15 cellular contexts compared by ENCODE assay signal in genomic region chr7:103870664-103871063, GRCh38.
DNase-seq lines count a peak whose midpoint lies in the region; ATAC-seq, FAIRE-seq and TF ChIP-seq lines count a peak whose summit lies in the region.
"Had no signal": no experiment of that assay in that cellular context is flagged by ENCODE, and none has a peak within 500 bp of the region (broad histone marks: within the 10 kb centered on the region; RNA-seq: fewer than 3 reads in every experiment).

No MANE protein-coding gene starts in this region.

- in situ Hi-C loops in HepG2 (cut with HindIII; ENCODE audit: extremely low pct_ligation_motif_present, low pct_unique_long_range_greater_than_20kb), result no loop called here

- POLR2A ChIA-PET in HepG2 (lab: Yijun Ruan, JAX), result no interaction called here

- CTCF ChIA-PET in HepG2 (lab: Yijun Ruan, JAX; ENCODE audit: low intra/inter-chr PET ratio, low total read pairs), result no interaction called here

- H3K4me3 ChIP-seq in HepG2 (replicated peaks in 1 of 3; ENCODE audit: insufficient read depth in 1 of 3, low read depth in 2 of 3, low read length in 3 of 3) (no peak overlapping the region), right lobe of liver (no peak overlapping the region), adrenal gland (no peak overlapping the region)

- H3K4me1 ChIP-seq in HepG2 (ENCODE audit: insufficient read depth, low read length), result peaks cover 22% of the 10 kb centered on the region
- peaks cover 0 to 6% (median 2%) of the 10 kb centered on the region in 4 donors for H3K4me1 ChIP-seq in right lobe of liver
- no peaks in the 10 kb centered on the region for H3K4me1 ChIP-seq in adrenal gland (replicated peaks in 1 of 2)

- H3K27ac ChIP-seq in HepG2 (ENCODE audit: extremely low read length, insufficient read depth, low read length) (no peak overlapping the region), right lobe of liver (no peak overlapping the region), adrenal gland (no peak overlapping the region)

- TF ChIP-seq RAD21 in HepG2 (CRISPR knock-in tag; IDR thresholded peaks at IDR 0.05), result no peak

- no peak overlapping the region for H2AFZ ChIP-seq in HepG2 (ENCODE audit: low read length)

- peak; percentile 30 to 82 for DNase-seq in NCI-H2081 (lab: John Stamatoyannopoulos, UW)
- no peak for DNase-seq in NCI-H2081 treated with DMSO at 0.1 percent for 48 hours (lab: John Stamatoyannopoulos, UW)
- DNase-seq in HepG2 (ENCODE audit: low spot score), result no peak
- DNase-seq in right lobe of liver, result no peak
- DNase-seq in NCI-H345 treated with DMSO at 0.1 percent for 48 hours (lab: John Stamatoyannopoulos, UW; ENCODE audit: unreplicated experiment), result peak; percentile 89
- DNase-seq in adrenal gland, result no peak
- DNase-seq: CD4-positive, alpha-beta T cell; DND-41; GDM1; GOT3; H9; HFFc6 had no signal

- H3K4me2 ChIP-seq in HepG2 (ENCODE audit: low read depth, low read length), result no peak overlapping the region

- no peak for TF ChIP-seq CTCF in HepG2 (CRISPR knock-in tag; IDR thresholded peaks at IDR 0.05)
- no peak for TF ChIP-seq CTCF in right lobe of liver (IDR thresholded peaks at IDR 0.05)
- no peak for TF ChIP-seq CTCF in adrenal gland (IDR thresholded peaks at IDR 0.05)

- no peak for TF ChIP-seq EP300 in HepG2 (IDR thresholded peaks at IDR 0.05; ENCODE audit: low read depth in 2 of 2, low read length in 2 of 2)
- no peak for TF ChIP-seq EP300 in HepG2 (CRISPR knock-in tag; IDR thresholded peaks at IDR 0.05; ENCODE audit: borderline replicate concordance)

- no peaks in the 10 kb centered on the region for H3K27me3 ChIP-seq in HepG2 (ENCODE audit: control insufficient read depth in 1 of 2, insufficient read depth in 2 of 2, low read length in 2 of 2)
- H3K27me3 ChIP-seq in right lobe of liver, result no peaks in the 10 kb centered on the region
- H3K27me3 ChIP-seq in adrenal gland, result no peaks in the 10 kb centered on the region

- BruUV-seq in HepG2 (replicated peaks; lab: Mats Ljungman, UMichigan), result no TSS peak

- H3K36me3 ChIP-seq in HepG2 (replicated peaks in 1 of 2; ENCODE audit: control insufficient read depth in 1 of 2, insufficient read depth in 2 of 2, low read length in 2 of 2), result no peaks in the 10 kb centered on the region
- H3K36me3 ChIP-seq in right lobe of liver, result no peaks in the 10 kb centered on the region
- H3K36me3 ChIP-seq in adrenal gland (replicated peaks in 1 of 2), result no peaks in the 10 kb centered on the region

- H3K9me3 ChIP-seq in HepG2 (ENCODE audit: low read length), result no peaks in the 10 kb centered on the region
- no peaks in the 10 kb centered on the region for H3K9me3 ChIP-seq in right lobe of liver
- no peaks in the 10 kb centered on the region for H3K9me3 ChIP-seq in adrenal gland (replicated peaks in 1 of 3)

- H4K20me1 ChIP-seq in HepG2 (ENCODE audit: insufficient read depth, low read length), result peaks cover 12% of the 10 kb centered on the region

- intact Hi-C loops in HepG2 (cut with micrococcal nuclease; ENCODE audit: unreplicated experiment) (no loop called here), right lobe of liver (cut with DNase I) (no loop called here), adrenal gland (cut with DNase I) (no loop called here)

- FAIRE-seq in HepG2 (lab: Jason Lieb, UNC), result no peak
- FAIRE-seq: GM12892, GM19239 had no signal

- no peak overlapping the region for H3K9ac ChIP-seq in HepG2 (ENCODE audit: insufficient read depth, low read depth, low read length)

- ATAC-seq in HepG2 (no peak), right lobe of liver (no peak), GM18907 (IDR thresholded peaks at IDR 0.05; ENCODE audit: unreplicated experiment) (no peak)

- WGBS in HepG2 (ENCODE audit: low lambda C conversion rate), result 58% methylated on average over 3 of the region's 3 CpGs
- 42% methylated on average over 2 of the region's 3 CpGs for whole genome bisulfite sequencing in right lobe of liver (ENCODE audit: insufficient coverage, low coverage, low lambda C conversion rate, missing lambda C conversion rate)
- WGBS in adrenal gland, 4 donors, result 59 to 73% (median 66%) methylated on average over 3 of the region's 3 CpGs

- TF ChIP-seq POLR2A in HepG2 (IDR thresholded peaks at IDR 0.05; ENCODE audit: insufficient read depth in 1 of 2, low read depth in 2 of 2, low read length in 2 of 2) (no peak), right lobe of liver (IDR thresholded peaks at IDR 0.05) (no peak), adrenal gland (IDR thresholded peaks at IDR 0.05) (no peak)

- peaks cover 7% of the 10 kb centered on the region for H3K79me2 ChIP-seq in HepG2 (ENCODE audit: insufficient read depth, low read length)

TF ChIP-seq in HepG2, 621 proteins besides CTCF, POLR2A, EP300 and RAD21:
- no peak for TF ChIP-seq ZNF646 (CRISPR knock-in tag; IDR thresholded peaks at IDR 0.05)
- TF ChIP-seq SMAD1 (CRISPR knock-in tag; IDR thresholded peaks at IDR 0.05; ENCODE audit: borderline replicate concordance, low read depth), result no peak
- TF ChIP-seq RBM22 (optimal IDR thresholded peaks at IDR 0.05; ENCODE audit: low read length), result peak; percentile 96
TF ChIP-seq in HepG2: peak in this region for 1.

Comparison
In these comparisons a context has a peak if more than half of its experiments do, and no peak if none do; other contexts are left out.
1. DNase-seq: peak in NCI-H2081 (2 of 2) and NCI-H345 treated with DMSO at 0.1 percent for 48 hours (single experiment); none in NCI-H2081 treated with DMSO at 0.1 percent for 48 hours (single experiment), HepG2 (single experiment), right lobe of liver (0 of 3) and adrenal gland (0 of 7).